ENCODE assay signal across 1 cellular context in the genomic region with DNA sequence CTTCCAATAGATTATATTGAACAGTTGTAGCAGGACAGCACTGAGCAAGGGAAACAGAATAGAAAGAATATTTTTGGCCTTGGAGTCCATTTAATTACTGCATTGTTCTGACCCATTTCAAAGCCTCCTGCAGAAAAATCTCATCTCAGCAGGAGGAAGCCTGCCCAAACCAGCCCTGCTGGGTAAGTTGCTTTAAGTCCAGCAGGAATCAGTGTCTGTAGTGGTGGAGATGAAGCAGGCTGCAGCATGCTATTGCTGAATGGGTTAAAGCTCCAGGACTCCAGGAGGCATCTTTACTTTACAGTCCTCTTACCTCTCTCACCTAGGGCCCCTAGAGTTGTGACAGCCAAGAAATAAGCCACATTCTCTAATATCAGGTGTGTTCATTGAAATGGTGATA.
TF ChIP-seq lines count a peak whose summit lies in the region.

No MANE protein-coding gene starts in this region.

TF ChIP-seq in WTC11, 78 proteins besides CTCF, POLR2A, EP300 and RAD21 (continued from another document):
- TF ChIP-seq, protein P1, sequence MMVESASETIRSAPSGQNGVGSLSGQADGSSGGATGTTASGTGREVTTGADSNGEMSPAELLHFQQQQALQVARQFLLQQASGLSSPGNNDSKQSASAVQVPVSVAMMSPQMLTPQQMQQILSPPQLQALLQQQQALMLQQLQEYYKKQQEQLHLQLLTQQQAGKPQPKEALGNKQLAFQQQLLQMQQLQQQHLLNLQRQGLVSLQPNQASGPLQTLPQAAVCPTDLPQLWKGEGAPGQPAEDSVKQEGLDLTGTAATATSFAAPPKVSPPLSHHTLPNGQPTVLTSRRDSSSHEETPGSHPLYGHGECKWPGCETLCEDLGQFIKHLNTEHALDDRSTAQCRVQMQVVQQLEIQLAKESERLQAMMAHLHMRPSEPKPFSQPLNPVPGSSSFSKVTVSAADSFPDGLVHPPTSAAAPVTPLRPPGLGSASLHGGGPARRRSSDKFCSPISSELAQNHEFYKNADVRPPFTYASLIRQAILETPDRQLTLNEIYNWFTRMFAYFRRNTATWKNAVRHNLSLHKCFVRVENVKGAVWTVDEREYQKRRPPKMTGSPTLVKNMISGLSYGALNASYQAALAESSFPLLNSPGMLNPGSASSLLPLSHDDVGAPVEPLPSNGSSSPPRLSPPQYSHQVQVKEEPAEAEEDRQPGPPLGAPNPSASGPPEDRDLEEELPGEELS (CRISPR knock-in tag; IDR thresholded peaks at IDR 0.05): no peak
- TF ChIP-seq MYBL2 (CRISPR knock-in tag; IDR thresholded peaks at IDR 0.05): no peak
- no peak for TF ChIP-seq TEAD4 (CRISPR knock-in tag; IDR thresholded peaks at IDR 0.05)
- no peak for TF ChIP-seq ZNF138 (CRISPR knock-in tag; conservative IDR thresholded peaks at IDR 0.05)
- no peak for TF ChIP-seq IRF2 (CRISPR knock-in tag; IDR thresholded peaks at IDR 0.05; ENCODE audit: borderline replicate concordance, low read depth)
